ENCODE assay signal across 22 cellular contexts in genomic region chr12:46343122-46343852, GRCh38. TPM values are rescaled to one million over a fixed set of nuclear protein-coding genes. Genes with fewer than 3 reads are reported as not detected.
DNase-seq lines count a peak whose midpoint lies in the region; ATAC-seq and TF ChIP-seq lines count a peak whose summit lies in the region.
"Had no signal": no experiment of that assay in that cellular context is flagged by ENCODE, and none has a peak within 500 bp of the region (broad histone marks: within the 10 kb centered on the region; RNA-seq: fewer than 3 reads in every experiment).

No MANE protein-coding gene starts in this region.

- ATAC-seq in activated T-helper 17 cell treated with anti-CD3 and anti-CD28 coated beads, Interleukin-2, amount 50 U/mL, for 72 hours (replicated peaks), result peak; percentile 38
- peak in 3 of 4 donors; percentile 10 to 75 (median 46) for ATAC-seq in right lobe of liver
- peak; percentile 38 for ATAC-seq in aorta (ENCODE audit: low FRiP score)

- no peaks in the 10 kb centered on the region for H3K9me3 Mint-ChIP-seq in activated naive CD4-positive, alpha-beta T cell treated with anti-CD3 and anti-CD28 coated beads, Interleukin-2, amount 50 U/mL, for 24 hours
- no peaks in the 10 kb centered on the region for H3K9me3 Mint-ChIP-seq in activated T-helper 17 cell treated with anti-CD3 and anti-CD28 coated beads, Interleukin-2, amount 50 U/mL, for 72 hours
- H3K9me3 Mint-ChIP-seq: activated B cell treated with CpG ODN at 0.5 μM for 24 hours; activated CD8-positive, alpha-beta T cell treated with anti-CD3 and anti-CD28 coated beads for 36 hours; effector memory CD8-positive, alpha-beta T cell; stimulated activated naive CD8-positive, alpha-beta T cell treated with anti-CD3 and anti-CD28 coated beads, Interleukin-15, Interleukin-2, amounts not matched to agents 100 ng/mL and 50 ng/mL, for 24 hours had no signal

- 70% methylated on average over 2 of the region's 3 CpGs for WGBS in right lobe of liver (ENCODE audit: insufficient coverage, low coverage, low lambda C conversion rate, missing lambda C conversion rate)
- WGBS in aorta, 2 donors, result 59 to 63% methylated on average over 3 of the region's 3 CpGs

- no peaks in the 10 kb centered on the region for H3K36me3 Mint-ChIP-seq in activated naive CD4-positive, alpha-beta T cell treated with anti-CD3 and anti-CD28 coated beads, Interleukin-2, amount 50 U/mL, for 24 hours
- no peaks in the 10 kb centered on the region for H3K36me3 Mint-ChIP-seq in activated T-helper 17 cell treated with anti-CD3 and anti-CD28 coated beads, Interleukin-2, amount 50 U/mL, for 72 hours (ENCODE audit: low read depth)
- H3K36me3 Mint-ChIP-seq: mesothelial cell of epicardium had no signal

- H3K4me3 ChIP-seq in right lobe of liver, result no peak overlapping the region
- no peak overlapping the region for H3K4me3 ChIP-seq in aorta (ENCODE audit: low read length in 2 of 2)
- H3K4me3 ChIP-seq in SJCRH30, result no peak overlapping the region
- H3K4me3 ChIP-seq: K562, upper lobe of right lung had no signal

- H3K4me1 ChIP-seq in right lobe of liver (no peaks in the 10 kb centered on the region), aorta (ENCODE audit: control insufficient read depth in 1 of 2, insufficient read depth in 2 of 2, low read length in 2 of 2) (no peaks in the 10 kb centered on the region), SJCRH30 (no peaks in the 10 kb centered on the region)
- H3K4me1 ChIP-seq: BE2C, upper lobe of right lung had no signal

- no peak for DNase-seq in activated naive CD4-positive, alpha-beta T cell (lab: John Stamatoyannopoulos, UW)
- DNase-seq in right lobe of liver, result no peak
- no peak for DNase-seq in aorta
- DNase-seq in SJCRH30, result no peak
- DNase-seq in COR-L47 (lab: John Stamatoyannopoulos, UW), result no peak
- no peak for DNase-seq in NCI-H1048 (lab: John Stamatoyannopoulos, UW)
- DNase-seq: 8988T, activated B cell treated with CpG ODN at 0.5 μM for 24 hours, MV-4-11, NCI-H1930, SK-N-SH, upper lobe of right lung had no signal

- H3K4me3 Mint-ChIP-seq in activated naive CD4-positive, alpha-beta T cell treated with anti-CD3 and anti-CD28 coated beads, Interleukin-2, amount 50 U/mL, for 24 hours, result no peak overlapping the region
- no peak overlapping the region for H3K4me3 Mint-ChIP-seq in activated T-helper 17 cell treated with anti-CD3 and anti-CD28 coated beads, Interleukin-2, amount 50 U/mL, for 72 hours
- H3K4me3 Mint-ChIP-seq: activated B cell treated with CpG ODN at 0.5 μM for 24 hours; activated CD8-positive, alpha-beta T cell treated with anti-CD3 and anti-CD28 coated beads for 36 hours; effector memory CD8-positive, alpha-beta T cell; mesothelial cell of epicardium; nephron progenitor cell; stimulated activated naive CD8-positive, alpha-beta T cell treated with anti-CD3 and anti-CD28 coated beads, Interleukin-15, Interleukin-2, amounts not matched to agents 100 ng/mL and 50 ng/mL, for 24 hours had no signal

- H3K27ac Mint-ChIP-seq in activated naive CD4-positive, alpha-beta T cell treated with anti-CD3 and anti-CD28 coated beads, Interleukin-2, amount 50 U/mL, for 24 hours, result peak overlapping the region; percentile 8
- H3K27ac Mint-ChIP-seq in activated T-helper 17 cell treated with anti-CD3 and anti-CD28 coated beads, Interleukin-2, amount 50 U/mL, for 72 hours, result peak overlapping the region; percentile 46
- H3K27ac Mint-ChIP-seq: activated B cell treated with CpG ODN at 0.5 μM for 24 hours; activated CD8-positive, alpha-beta T cell treated with anti-CD3 and anti-CD28 coated beads for 36 hours; mesothelial cell of epicardium; progenitor cell of endocrine pancreas; stimulated activated naive CD8-positive, alpha-beta T cell treated with anti-CD3 and anti-CD28 coated beads, Interleukin-15, Interleukin-2, amounts not matched to agents 100 ng/mL and 50 ng/mL, for 24 hours had no signal

- peaks cover 1% of the 10 kb centered on the region for H3K27me3 Mint-ChIP-seq in activated naive CD4-positive, alpha-beta T cell treated with anti-CD3 and anti-CD28 coated beads, Interleukin-2, amount 50 U/mL, for 24 hours
- peaks cover 14% of the 10 kb centered on the region for H3K27me3 Mint-ChIP-seq in activated T-helper 17 cell treated with anti-CD3 and anti-CD28 coated beads, Interleukin-2, amount 50 U/mL, for 72 hours
- H3K27me3 Mint-ChIP-seq: progenitor cell of endocrine pancreas; stimulated activated naive CD8-positive, alpha-beta T cell treated with anti-CD3 and anti-CD28 coated beads, Interleukin-15, Interleukin-2, amounts not matched to agents 100 ng/mL and 50 ng/mL, for 24 hours had no signal

- H3K27ac ChIP-seq in right lobe of liver, result no peak overlapping the region
- H3K27ac ChIP-seq in aorta (ENCODE audit: low read depth in 1 of 2, low read length in 2 of 2), result no peak overlapping the region
- H3K27ac ChIP-seq in SJCRH30, result no peak overlapping the region
- H3K27ac ChIP-seq: upper lobe of right lung had no signal

- intact Hi-C loops in right lobe of liver (cut with DNase I), result no loop called here
- intact Hi-C loops in aorta (cut with DNase I), result loop anchor here in 1 of 2 donors (10.0 kb wide), 1 partner anchor 592 kb away; no protein-coding TSS in a partner anchor

- H3K9me3 ChIP-seq in right lobe of liver (no peaks in the 10 kb centered on the region), aorta (ENCODE audit: control insufficient read depth, low read length) (no peaks in the 10 kb centered on the region), SJCRH30 (replicated peaks) (no peaks in the 10 kb centered on the region)
- H3K9me3 ChIP-seq: BE2C, SK-N-SH, upper lobe of right lung had no signal

- TF ChIP-seq POLR2A in right lobe of liver (IDR thresholded peaks at IDR 0.05), result no peak

- H3K36me3 ChIP-seq in right lobe of liver, result no peaks in the 10 kb centered on the region
- H3K36me3 ChIP-seq in aorta (ENCODE audit: control insufficient read depth in 1 of 2, insufficient read depth in 2 of 2, low read length in 1 of 2), result no peaks in the 10 kb centered on the region
- H3K36me3 ChIP-seq in SJCRH30, result no peaks in the 10 kb centered on the region
- H3K36me3 ChIP-seq: BE2C, upper lobe of right lung had no signal

- H3K27me3 ChIP-seq in right lobe of liver, result no peaks in the 10 kb centered on the region
- H3K27me3 ChIP-seq in aorta (ENCODE audit: control insufficient read depth in 1 of 2, insufficient read depth in 2 of 2, low read length in 1 of 2), result no peaks in the 10 kb centered on the region
- H3K27me3 ChIP-seq in SJCRH30, result no peaks in the 10 kb centered on the region
- H3K27me3 ChIP-seq: upper lobe of right lung had no signal

- TF ChIP-seq CTCF in right lobe of liver (IDR thresholded peaks at IDR 0.05), result no peak

- H3K4me1 Mint-ChIP-seq in activated naive CD4-positive, alpha-beta T cell treated with anti-CD3 and anti-CD28 coated beads, Interleukin-2, amount 50 U/mL, for 24 hours, result no peaks in the 10 kb centered on the region
- H3K4me1 Mint-ChIP-seq in activated T-helper 17 cell treated with anti-CD3 and anti-CD28 coated beads, Interleukin-2, amount 50 U/mL, for 72 hours, result no peaks in the 10 kb centered on the region
- H3K4me1 Mint-ChIP-seq: mesothelial cell of epicardium, nephron progenitor cell had no signal

RNA-seq across cellular contexts. Expression of gene SLC38A2, which starts 29.3 kb away (rescaled TPM):
- 100 to 1,000 TPM; 203 to 206 TPM for total RNA-seq in activated T-helper 17 cell treated with anti-CD3 and anti-CD28 coated beads, Interleukin-2, amount 50 U/mL, for 72 hours
- total RNA-seq in right lobe of liver (100 to 1,000 TPM in 5 of 6 experiments, 10 to 100 TPM in 1; 77.0 to 463 (median 290) TPM), aorta (100 to 1,000 TPM; 329 to 405 TPM)
- 100 to 1,000 TPM in 1 of 2 donors, 10 to 100 TPM in 1; 46.0 to 206 TPM for polyA plus RNA-seq in aorta
- total RNA-seq in SJCRH30 (2014; rRNA removed; shearing (Covaris generic)), result 213 and 260 TPM in 2 replicates
